Comparison of ENCODE assay signal across 1 cellular context in the genomic region with DNA sequence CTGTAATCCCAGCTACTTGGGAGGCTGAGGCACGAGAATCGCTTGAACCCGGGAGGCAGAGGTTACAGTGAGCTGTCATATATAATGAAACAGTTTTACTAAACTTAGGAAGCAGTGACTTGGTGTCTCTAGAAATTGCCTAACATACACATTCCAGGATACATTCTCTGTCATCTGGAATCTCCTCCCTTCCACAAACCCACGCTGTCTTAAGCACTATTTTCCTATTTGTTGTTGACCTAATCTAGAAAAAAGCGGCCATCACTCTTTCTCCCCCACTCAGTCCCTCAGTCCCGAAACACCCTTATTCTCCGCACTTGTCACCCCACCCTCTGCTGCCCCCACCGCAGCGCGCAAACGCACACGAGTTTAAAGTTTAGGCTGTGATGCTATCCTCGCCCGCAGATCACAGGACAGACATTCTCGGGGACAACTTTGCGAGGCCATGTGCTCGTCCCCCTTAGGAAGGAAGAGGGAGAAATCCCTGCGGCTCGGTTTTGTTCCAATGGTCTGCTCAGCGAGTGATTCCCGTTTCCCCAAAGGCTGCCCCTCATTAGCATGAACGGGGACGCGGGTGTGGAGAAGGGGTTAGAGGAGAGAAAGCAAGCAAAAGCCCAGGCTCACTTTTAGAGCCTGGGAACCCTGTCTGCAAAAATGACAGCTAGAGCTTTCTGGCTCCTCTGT.
TF ChIP-seq lines count a peak whose summit lies in the region.
"Not testable (repeated sequence)": the region's sequence is repeated elsewhere in the genome, so short reads cannot be mapped to it uniquely, and the experiment has no call there.

No MANE protein-coding gene starts in this region.

TF ChIP-seq in K562, 482 proteins besides CTCF, POLR2A, EP300 and RAD21 (continued from another document and continues in another):
- TF ChIP-seq, protein P1, sequence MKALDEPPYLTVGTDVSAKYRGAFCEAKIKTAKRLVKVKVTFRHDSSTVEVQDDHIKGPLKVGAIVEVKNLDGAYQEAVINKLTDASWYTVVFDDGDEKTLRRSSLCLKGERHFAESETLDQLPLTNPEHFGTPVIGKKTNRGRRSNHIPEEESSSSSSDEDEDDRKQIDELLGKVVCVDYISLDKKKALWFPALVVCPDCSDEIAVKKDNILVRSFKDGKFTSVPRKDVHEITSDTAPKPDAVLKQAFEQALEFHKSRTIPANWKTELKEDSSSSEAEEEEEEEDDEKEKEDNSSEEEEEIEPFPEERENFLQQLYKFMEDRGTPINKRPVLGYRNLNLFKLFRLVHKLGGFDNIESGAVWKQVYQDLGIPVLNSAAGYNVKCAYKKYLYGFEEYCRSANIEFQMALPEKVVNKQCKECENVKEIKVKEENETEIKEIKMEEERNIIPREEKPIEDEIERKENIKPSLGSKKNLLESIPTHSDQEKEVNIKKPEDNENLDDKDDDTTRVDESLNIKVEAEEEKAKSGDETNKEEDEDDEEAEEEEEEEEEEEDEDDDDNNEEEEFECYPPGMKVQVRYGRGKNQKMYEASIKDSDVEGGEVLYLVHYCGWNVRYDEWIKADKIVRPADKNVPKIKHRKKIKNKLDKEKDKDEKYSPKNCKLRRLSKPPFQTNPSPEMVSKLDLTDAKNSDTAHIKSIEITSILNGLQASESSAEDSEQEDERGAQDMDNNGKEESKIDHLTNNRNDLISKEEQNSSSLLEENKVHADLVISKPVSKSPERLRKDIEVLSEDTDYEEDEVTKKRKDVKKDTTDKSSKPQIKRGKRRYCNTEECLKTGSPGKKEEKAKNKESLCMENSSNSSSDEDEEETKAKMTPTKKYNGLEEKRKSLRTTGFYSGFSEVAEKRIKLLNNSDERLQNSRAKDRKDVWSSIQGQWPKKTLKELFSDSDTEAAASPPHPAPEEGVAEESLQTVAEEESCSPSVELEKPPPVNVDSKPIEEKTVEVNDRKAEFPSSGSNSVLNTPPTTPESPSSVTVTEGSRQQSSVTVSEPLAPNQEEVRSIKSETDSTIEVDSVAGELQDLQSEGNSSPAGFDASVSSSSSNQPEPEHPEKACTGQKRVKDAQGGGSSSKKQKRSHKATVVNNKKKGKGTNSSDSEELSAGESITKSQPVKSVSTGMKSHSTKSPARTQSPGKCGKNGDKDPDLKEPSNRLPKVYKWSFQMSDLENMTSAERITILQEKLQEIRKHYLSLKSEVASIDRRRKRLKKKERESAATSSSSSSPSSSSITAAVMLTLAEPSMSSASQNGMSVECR (CRISPR knock-in tag; IDR thresholded peaks at IDR 0.05), result peak; percentile 83
- peak; percentile 51; the same call in 1 of the 2 replicates for TF ChIP-seq HDAC2 (IDR thresholded peaks at IDR 0.05)
- TF ChIP-seq MAZ (CRISPR knock-in tag; conservative IDR thresholded peaks at IDR 0.05 in 1 of 2, IDR thresholded peaks at IDR 0.05 in 1 of 2), result 0 out of 4 replicates have a peak, but pooled peaks of 1 of the 2 experiments have one; percentile 7
- TF ChIP-seq SMARCE1 (IDR thresholded peaks at IDR 0.05), result peak; percentile 57; the same call in 1 of the 2 replicates
- TF ChIP-seq, protein P2, sequence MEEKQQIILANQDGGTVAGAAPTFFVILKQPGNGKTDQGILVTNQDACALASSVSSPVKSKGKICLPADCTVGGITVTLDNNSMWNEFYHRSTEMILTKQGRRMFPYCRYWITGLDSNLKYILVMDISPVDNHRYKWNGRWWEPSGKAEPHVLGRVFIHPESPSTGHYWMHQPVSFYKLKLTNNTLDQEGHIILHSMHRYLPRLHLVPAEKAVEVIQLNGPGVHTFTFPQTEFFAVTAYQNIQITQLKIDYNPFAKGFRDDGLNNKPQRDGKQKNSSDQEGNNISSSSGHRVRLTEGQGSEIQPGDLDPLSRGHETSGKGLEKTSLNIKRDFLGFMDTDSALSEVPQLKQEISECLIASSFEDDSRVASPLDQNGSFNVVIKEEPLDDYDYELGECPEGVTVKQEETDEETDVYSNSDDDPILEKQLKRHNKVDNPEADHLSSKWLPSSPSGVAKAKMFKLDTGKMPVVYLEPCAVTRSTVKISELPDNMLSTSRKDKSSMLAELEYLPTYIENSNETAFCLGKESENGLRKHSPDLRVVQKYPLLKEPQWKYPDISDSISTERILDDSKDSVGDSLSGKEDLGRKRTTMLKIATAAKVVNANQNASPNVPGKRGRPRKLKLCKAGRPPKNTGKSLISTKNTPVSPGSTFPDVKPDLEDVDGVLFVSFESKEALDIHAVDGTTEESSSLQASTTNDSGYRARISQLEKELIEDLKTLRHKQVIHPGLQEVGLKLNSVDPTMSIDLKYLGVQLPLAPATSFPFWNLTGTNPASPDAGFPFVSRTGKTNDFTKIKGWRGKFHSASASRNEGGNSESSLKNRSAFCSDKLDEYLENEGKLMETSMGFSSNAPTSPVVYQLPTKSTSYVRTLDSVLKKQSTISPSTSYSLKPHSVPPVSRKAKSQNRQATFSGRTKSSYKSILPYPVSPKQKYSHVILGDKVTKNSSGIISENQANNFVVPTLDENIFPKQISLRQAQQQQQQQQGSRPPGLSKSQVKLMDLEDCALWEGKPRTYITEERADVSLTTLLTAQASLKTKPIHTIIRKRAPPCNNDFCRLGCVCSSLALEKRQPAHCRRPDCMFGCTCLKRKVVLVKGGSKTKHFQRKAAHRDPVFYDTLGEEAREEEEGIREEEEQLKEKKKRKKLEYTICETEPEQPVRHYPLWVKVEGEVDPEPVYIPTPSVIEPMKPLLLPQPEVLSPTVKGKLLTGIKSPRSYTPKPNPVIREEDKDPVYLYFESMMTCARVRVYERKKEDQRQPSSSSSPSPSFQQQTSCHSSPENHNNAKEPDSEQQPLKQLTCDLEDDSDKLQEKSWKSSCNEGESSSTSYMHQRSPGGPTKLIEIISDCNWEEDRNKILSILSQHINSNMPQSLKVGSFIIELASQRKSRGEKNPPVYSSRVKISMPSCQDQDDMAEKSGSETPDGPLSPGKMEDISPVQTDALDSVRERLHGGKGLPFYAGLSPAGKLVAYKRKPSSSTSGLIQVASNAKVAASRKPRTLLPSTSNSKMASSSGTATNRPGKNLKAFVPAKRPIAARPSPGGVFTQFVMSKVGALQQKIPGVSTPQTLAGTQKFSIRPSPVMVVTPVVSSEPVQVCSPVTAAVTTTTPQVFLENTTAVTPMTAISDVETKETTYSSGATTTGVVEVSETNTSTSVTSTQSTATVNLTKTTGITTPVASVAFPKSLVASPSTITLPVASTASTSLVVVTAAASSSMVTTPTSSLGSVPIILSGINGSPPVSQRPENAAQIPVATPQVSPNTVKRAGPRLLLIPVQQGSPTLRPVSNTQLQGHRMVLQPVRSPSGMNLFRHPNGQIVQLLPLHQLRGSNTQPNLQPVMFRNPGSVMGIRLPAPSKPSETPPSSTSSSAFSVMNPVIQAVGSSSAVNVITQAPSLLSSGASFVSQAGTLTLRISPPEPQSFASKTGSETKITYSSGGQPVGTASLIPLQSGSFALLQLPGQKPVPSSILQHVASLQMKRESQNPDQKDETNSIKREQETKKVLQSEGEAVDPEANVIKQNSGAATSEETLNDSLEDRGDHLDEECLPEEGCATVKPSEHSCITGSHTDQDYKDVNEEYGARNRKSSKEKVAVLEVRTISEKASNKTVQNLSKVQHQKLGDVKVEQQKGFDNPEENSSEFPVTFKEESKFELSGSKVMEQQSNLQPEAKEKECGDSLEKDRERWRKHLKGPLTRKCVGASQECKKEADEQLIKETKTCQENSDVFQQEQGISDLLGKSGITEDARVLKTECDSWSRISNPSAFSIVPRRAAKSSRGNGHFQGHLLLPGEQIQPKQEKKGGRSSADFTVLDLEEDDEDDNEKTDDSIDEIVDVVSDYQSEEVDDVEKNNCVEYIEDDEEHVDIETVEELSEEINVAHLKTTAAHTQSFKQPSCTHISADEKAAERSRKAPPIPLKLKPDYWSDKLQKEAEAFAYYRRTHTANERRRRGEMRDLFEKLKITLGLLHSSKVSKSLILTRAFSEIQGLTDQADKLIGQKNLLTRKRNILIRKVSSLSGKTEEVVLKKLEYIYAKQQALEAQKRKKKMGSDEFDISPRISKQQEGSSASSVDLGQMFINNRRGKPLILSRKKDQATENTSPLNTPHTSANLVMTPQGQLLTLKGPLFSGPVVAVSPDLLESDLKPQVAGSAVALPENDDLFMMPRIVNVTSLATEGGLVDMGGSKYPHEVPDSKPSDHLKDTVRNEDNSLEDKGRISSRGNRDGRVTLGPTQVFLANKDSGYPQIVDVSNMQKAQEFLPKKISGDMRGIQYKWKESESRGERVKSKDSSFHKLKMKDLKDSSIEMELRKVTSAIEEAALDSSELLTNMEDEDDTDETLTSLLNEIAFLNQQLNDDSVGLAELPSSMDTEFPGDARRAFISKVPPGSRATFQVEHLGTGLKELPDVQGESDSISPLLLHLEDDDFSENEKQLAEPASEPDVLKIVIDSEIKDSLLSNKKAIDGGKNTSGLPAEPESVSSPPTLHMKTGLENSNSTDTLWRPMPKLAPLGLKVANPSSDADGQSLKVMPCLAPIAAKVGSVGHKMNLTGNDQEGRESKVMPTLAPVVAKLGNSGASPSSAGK (IDR thresholded peaks at IDR 0.05), result peak; percentile 88
- TF ChIP-seq EP400 (IDR thresholded peaks at IDR 0.05), result peak; percentile 57
- TF ChIP-seq TFAP4 (CRISPR knock-in tag; IDR thresholded peaks at IDR 0.05; ENCODE audit: borderline replicate concordance), result peak; percentile 65; the same call in 1 of the 2 replicates
- peak; percentile 5; the same call in 1 of the 2 replicates for TF ChIP-seq JUN (IDR thresholded peaks at IDR 0.05; ENCODE audit: borderline replicate concordance, low read depth, low read length)
- not testable (repeated sequence) for TF ChIP-seq JUN (CRISPR knock-in tag; IDR thresholded peaks at IDR 0.05; ENCODE audit: borderline replicate concordance); ATF1 (CRISPR knock-in tag; IDR thresholded peaks at IDR 0.05)
- TF ChIP-seq, protein P3, sequence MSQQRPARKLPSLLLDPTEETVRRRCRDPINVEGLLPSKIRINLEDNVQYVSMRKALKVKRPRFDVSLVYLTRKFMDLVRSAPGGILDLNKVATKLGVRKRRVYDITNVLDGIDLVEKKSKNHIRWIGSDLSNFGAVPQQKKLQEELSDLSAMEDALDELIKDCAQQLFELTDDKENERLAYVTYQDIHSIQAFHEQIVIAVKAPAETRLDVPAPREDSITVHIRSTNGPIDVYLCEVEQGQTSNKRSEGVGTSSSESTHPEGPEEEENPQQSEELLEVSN (IDR thresholded peaks at IDR 0.05; ENCODE audit: borderline replicate concordance in 1 of 2, extremely low read depth in 1 of 2, insufficient read depth in 1 of 2, insufficient read length in 1 of 2, low read depth in 1 of 2, low read length in 1 of 2, poor library complexity in 1 of 2, severe bottlenecking in 1 of 2), result peak in 1 of 2 experiments; percentile 42
- TF ChIP-seq ZBTB2 (IDR thresholded peaks at IDR 0.05), result 0 out of 2 replicates have a peak, but pooled peaks have one; percentile 15
- TF ChIP-seq AFF4 (CRISPR knock-in tag; IDR thresholded peaks at IDR 0.05), result 0 out of 2 replicates have a peak, but pooled peaks have one; percentile 29
- peak; percentile 69; the same call in 1 of the 2 replicates for TF ChIP-seq FOXK1 (CRISPR knock-in tag; IDR thresholded peaks at IDR 0.05; ENCODE audit: borderline replicate concordance)
- peak; percentile 17; the same call in 1 of the 2 replicates for TF ChIP-seq ATF1 (tag; IDR thresholded peaks at IDR 0.05)
- TF ChIP-seq ETV5 (CRISPR knock-in tag; IDR thresholded peaks at IDR 0.05; ENCODE audit: low read depth), result 0 out of 2 replicates have a peak, but pooled peaks have one; percentile 5
- peak in 1 of 2 experiments; percentile 15; a peak in 1 of 4 replicates for TF ChIP-seq RCOR1 (IDR thresholded peaks at IDR 0.05; ENCODE audit: borderline replicate concordance in 1 of 2, low read depth in 2 of 2, low read length in 2 of 2)
- TF ChIP-seq MYC (IDR thresholded peaks at IDR 0.05; ENCODE audit: low read depth, low read length), result peak; percentile 62
- TF ChIP-seq MYC (CRISPR knock-in tag; IDR thresholded peaks at IDR 0.05; ENCODE audit: borderline replicate concordance, low read depth), result peak; percentile 76; the same call in 1 of the 2 replicates
- TF ChIP-seq HDAC1 (IDR thresholded peaks at IDR 0.05), result 0 out of 4 replicates have a peak, but pooled peaks of 1 of the 2 experiments have one; percentile 23
- peak; percentile 27; the same call in 1 of the 2 replicates for TF ChIP-seq MTA1 (IDR thresholded peaks at IDR 0.05; ENCODE audit: borderline replicate concordance)
